1 cellular context compared by ENCODE assay signal in genomic region chr6:34182751-34183531, GRCh38.
TF ChIP-seq lines count a peak whose summit lies in the region.

No MANE protein-coding gene starts in this region.

TF ChIP-seq in H1, 55 proteins besides CTCF, POLR2A, EP300 and RAD21:
- TF ChIP-seq USF2 (IDR thresholded peaks at IDR 0.05; ENCODE audit: low read length), result peak; percentile 60; the same call in 1 of the 2 replicates
- no peak for TF ChIP-seq ASH2L (IDR thresholded peaks at IDR 0.05; ENCODE audit: low read length)
